20 cellular contexts compared by ENCODE assay signal in the genomic region with DNA sequence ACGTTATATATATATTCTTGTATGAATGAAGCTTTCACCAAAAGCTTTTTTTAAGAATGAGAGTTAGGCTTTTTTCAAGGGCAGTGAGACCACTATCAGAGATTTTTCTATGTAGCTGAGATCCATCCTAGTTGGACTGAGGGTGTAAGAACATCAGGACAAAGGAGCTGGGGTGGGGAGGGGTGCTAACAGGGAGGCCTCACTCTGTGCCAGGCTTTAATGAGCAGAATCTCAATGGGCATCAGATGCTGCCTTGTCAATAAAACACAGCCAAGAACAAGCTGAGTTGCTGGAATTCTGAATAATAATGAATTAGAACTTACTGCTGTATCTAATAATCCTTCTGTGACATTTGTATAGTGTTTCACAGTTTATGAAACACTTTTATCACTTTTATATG. TPM values are rescaled to one million over a fixed set of nuclear protein-coding genes. Genes with fewer than 3 reads are reported as not detected.
A peak's percentile ranks its signal among the peaks of the same experiment; 100 is the strongest.
DNase-seq lines count a peak whose midpoint lies in the region; TF ChIP-seq lines count a peak whose summit lies in the region.
"Had no signal": no experiment of that assay in that cellular context is flagged by ENCODE, and none has a peak within 500 bp of the region (broad histone marks: within the 10 kb centered on the region; RNA-seq: fewer than 3 reads in every experiment).

No MANE protein-coding gene starts in this region.

- H3K27ac ChIP-seq in C4-2B, result peak overlapping the region; percentile 66
- peak overlapping the region in 41 of 59 donors; percentile 1 to 79 (median 51) for H3K27ac ChIP-seq in dorsolateral prefrontal cortex
- H3K27ac ChIP-seq: cardiac muscle cell, RWPE1, thoracic aorta had no signal

- peaks cover 55% of the 10 kb centered on the region for H3K4me1 Mint-ChIP-seq in HFFc6 (ENCODE audit: low read depth)

- H3K36me3 Mint-ChIP-seq in HFFc6 (ENCODE audit: low read depth), result peaks cover 7% of the 10 kb centered on the region
- H3K36me3 Mint-ChIP-seq: memory B cell; naive B cell; stimulated activated memory B cell treated with anti-CD40 and anti-IgM and Interleukin-4, amounts not matched to agents 10 μg/mL and 1 μg/mL and 100 μg/mL, for 72 hours had no signal

- H3K27ac Mint-ChIP-seq in HFFc6, result no peak overlapping the region
- H3K27ac Mint-ChIP-seq: activated CD4-positive, alpha-beta T cell treated with anti-CD3 and anti-CD28 coated beads, Interleukin-2, amount 10 ng/mL, durations not matched to agents 7 days and 5 days; memory B cell; stimulated activated memory B cell treated with anti-CD40 and anti-IgM and Interleukin-4, amounts not matched to agents 10 μg/mL and 1 μg/mL and 100 μg/mL, for 72 hours had no signal

- H3K27me3 ChIP-seq in dorsolateral prefrontal cortex, result no peaks in the 10 kb centered on the region
- H3K27me3 ChIP-seq: cardiac muscle cell had no signal

- H3K9me3 Mint-ChIP-seq in HFFc6, result peaks cover 18% of the 10 kb centered on the region
- H3K9me3 Mint-ChIP-seq: memory B cell; stimulated activated memory B cell treated with anti-CD40 and anti-IgM and Interleukin-4, amounts not matched to agents 10 μg/mL and 1 μg/mL and 100 μg/mL, for 72 hours had no signal

- TF ChIP-seq CTCF in C4-2B (conservative IDR thresholded peaks at IDR 0.05) (no peak), dorsolateral prefrontal cortex (IDR thresholded peaks at IDR 0.05 in 54 of 56, conservative IDR thresholded peaks at IDR 0.05 in 2 of 56; ENCODE audit: low read depth in 1 of 56, partially characterized antibody in 56 of 56) (no peak), HFFc6 (IDR thresholded peaks at IDR 0.05) (no peak)

- H3K27me3 Mint-ChIP-seq in HFFc6 (ENCODE audit: insufficient read depth), result no peaks in the 10 kb centered on the region; the same call in 1 of the 2 replicates
- H3K27me3 Mint-ChIP-seq: dendritic cell treated with granulocyte-macrophage colony-stimulating factor and Interleukin-4, amounts not matched to agents 40 ng/mL and 50 ng/mL, for 4 days; naive B cell; stimulated activated memory B cell treated with anti-CD40 and anti-IgM and Interleukin-4, amounts not matched to agents 10 μg/mL and 1 μg/mL and 100 μg/mL, for 72 hours had no signal

- H3K4me3 ChIP-seq in dorsolateral prefrontal cortex, result no peak overlapping the region
- H3K4me3 ChIP-seq: cardiac muscle cell, thoracic aorta had no signal

- DNase-seq in NCI-H446 treated with DMSO at 0.1 percent for 48 hours (lab: John Stamatoyannopoulos, UW), result peak; percentile 37
- DNase-seq in dorsolateral prefrontal cortex, result peak in 1 of 10 donors; percentile 29
- DNase-seq in pons (ENCODE audit: low spot score), result peak; percentile 40
- no peak for DNase-seq in NCI-H2107 treated with DMSO at 0.1 percent for 48 hours (lab: John Stamatoyannopoulos, UW; ENCODE audit: unreplicated experiment)
- no peak for DNase-seq in T1000 (lab: John Stamatoyannopoulos, UW)
- no peak for DNase-seq in HFFc6
- no peak for DNase-seq in NCI-H1105 treated with DMSO at 0.1 percent for 48 hours (lab: John Stamatoyannopoulos, UW)
- DNase-seq: activated CD4-positive, alpha-beta T cell treated with anti-CD3 and anti-CD28 coated beads, Interleukin-2, amount 10 ng/mL, durations not matched to agents 7 days and 5 days; activated naive CD4-positive, alpha-beta T cell treated with anti-CD3 and anti-CD28 coated beads, Interleukin-2, amount 50 U/mL, for 16 hours; glutamatergic neuron; naive B cell; SK-N-SH; stimulated activated CD4-positive, alpha-beta T cell treated with anti-CD3 and anti-CD28 coated beads, Interleukin-2, amount 100 ng/mL, for 48 hours had no signal

- intact Hi-C loops in dorsolateral prefrontal cortex (cut with DNase I), result loop anchor here in 1 of 2 donors (10.0 kb wide), 1 partner anchor 178 kb away; no protein-coding TSS in a partner anchor

- no peak overlapping the region for H3K4me3 Mint-ChIP-seq in HFFc6
- H3K4me3 Mint-ChIP-seq: activated CD4-positive, alpha-beta T cell treated with anti-CD3 and anti-CD28 coated beads, Interleukin-2, amount 10 ng/mL, durations not matched to agents 7 days and 5 days; dendritic cell treated with granulocyte-macrophage colony-stimulating factor and Interleukin-4, amounts not matched to agents 40 ng/mL and 50 ng/mL, for 4 days; memory B cell; naive B cell; stimulated activated memory B cell treated with anti-CD40 and anti-IgM and Interleukin-4, amounts not matched to agents 10 μg/mL and 1 μg/mL and 100 μg/mL, for 72 hours had no signal

RNA-seq across cellular contexts. Expression of gene USP3, which starts 41.4 kb away (rescaled TPM):
- 10 to 100 TPM; 11.5 to 36.2 (median 21.9) TPM for total RNA-seq in dorsolateral prefrontal cortex
- 10 to 100 TPM; 16.8 to 26.2 (median 23.1) TPM for total RNA-seq in HFFc6 (2021; fragmentation: NEBNext Ultra II Directional; extraction: Animal tissue kit (Norgen Biotek cat#: 25700))

Comparison
In these comparisons a context has a peak if more than half of its experiments do, and no peak if none do; other contexts are left out.
1. DNase-seq: peak in NCI-H446 treated with DMSO at 0.1 percent for 48 hours (single experiment) and pons (single experiment); none in NCI-H2107 treated with DMSO at 0.1 percent for 48 hours (single experiment), T1000 (single experiment), HFFc6 (single experiment) and NCI-H1105 treated with DMSO at 0.1 percent for 48 hours (single experiment).